1 cellular context compared by ENCODE assay signal in the genomic region with DNA sequence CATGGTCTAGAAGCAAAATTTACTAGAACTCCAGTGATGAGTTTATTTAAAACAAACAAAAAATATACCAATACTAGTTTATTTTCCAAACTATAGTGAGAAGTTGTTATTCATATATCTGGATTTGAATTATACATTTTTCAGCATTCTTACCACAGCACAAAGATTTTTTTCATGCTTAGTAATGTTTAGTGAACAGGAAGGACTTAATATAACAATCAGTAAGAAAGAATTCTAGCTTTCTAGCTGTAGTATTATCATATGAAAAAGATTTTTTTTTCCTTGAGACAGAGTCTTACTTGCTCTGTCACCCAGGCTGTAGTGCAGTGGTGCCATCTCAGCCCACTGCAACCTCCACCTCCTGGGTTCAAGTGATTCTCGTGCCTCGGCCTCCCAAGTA.
TF ChIP-seq lines count a peak whose summit lies in the region.

No MANE protein-coding gene starts in this region.

TF ChIP-seq in SK-N-SH, 30 proteins besides CTCF, POLR2A, EP300 and RAD21 (continued from another document):
- TF ChIP-seq TEAD4 (IDR thresholded peaks at IDR 0.05; ENCODE audit: borderline replicate concordance, insufficient read depth) (no peak), FOSL2 (IDR thresholded peaks at IDR 0.05; ENCODE audit: borderline replicate concordance, low read depth) (no peak), USF2 (IDR thresholded peaks at IDR 0.05; ENCODE audit: borderline replicate concordance, low read depth, low read length) (no peak), RFX5 (IDR thresholded peaks at IDR 0.05; ENCODE audit: low read length) (no peak)
- TF ChIP-seq, protein P1, sequence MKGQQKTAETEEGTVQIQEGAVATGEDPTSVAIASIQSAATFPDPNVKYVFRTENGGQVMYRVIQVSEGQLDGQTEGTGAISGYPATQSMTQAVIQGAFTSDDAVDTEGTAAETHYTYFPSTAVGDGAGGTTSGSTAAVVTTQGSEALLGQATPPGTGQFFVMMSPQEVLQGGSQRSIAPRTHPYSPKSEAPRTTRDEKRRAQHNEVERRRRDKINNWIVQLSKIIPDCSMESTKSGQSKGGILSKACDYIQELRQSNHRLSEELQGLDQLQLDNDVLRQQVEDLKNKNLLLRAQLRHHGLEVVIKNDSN (IDR thresholded peaks at IDR 0.05; ENCODE audit: borderline replicate concordance, low read depth), result no peak
- TF ChIP-seq, protein P2, sequence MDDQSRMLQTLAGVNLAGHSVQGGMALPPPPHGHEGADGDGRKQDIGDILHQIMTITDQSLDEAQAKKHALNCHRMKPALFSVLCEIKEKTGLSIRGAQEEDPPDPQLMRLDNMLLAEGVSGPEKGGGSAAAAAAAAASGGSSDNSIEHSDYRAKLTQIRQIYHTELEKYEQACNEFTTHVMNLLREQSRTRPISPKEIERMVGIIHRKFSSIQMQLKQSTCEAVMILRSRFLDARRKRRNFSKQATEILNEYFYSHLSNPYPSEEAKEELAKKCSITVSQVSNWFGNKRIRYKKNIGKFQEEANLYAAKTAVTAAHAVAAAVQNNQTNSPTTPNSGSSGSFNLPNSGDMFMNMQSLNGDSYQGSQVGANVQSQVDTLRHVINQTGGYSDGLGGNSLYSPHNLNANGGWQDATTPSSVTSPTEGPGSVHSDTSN (IDR thresholded peaks at IDR 0.05), result no peak
